ENCODE assay signal across 1 cellular context in genomic region chr1:24744911-24745710, GRCh38.
TF ChIP-seq lines count a peak whose summit lies in the region.

CLIC4 (plus strand) TSS chr1:24745447; CDS start chr1:24745554, 107 bp downstream.

TF ChIP-seq in WTC11, 78 proteins besides CTCF, POLR2A, EP300 and RAD21 (continued from another document):
- TF ChIP-seq CDX4 (CRISPR knock-in tag; IDR thresholded peaks at IDR 0.05; ENCODE audit: borderline replicate concordance) (no peak), PRDM15 (CRISPR knock-in tag; IDR thresholded peaks at IDR 0.05) (no peak), NFATC4 (CRISPR knock-in tag; IDR thresholded peaks at IDR 0.05) (no peak), CBFB (CRISPR knock-in tag; IDR thresholded peaks at IDR 0.05; ENCODE audit: low read depth) (peak; percentile 57; the same call in 1 of the 2 replicates), STAT6 (CRISPR knock-in tag; conservative IDR thresholded peaks at IDR 0.05; ENCODE audit: low read depth) (no peak), ATF2 (CRISPR knock-in tag; IDR thresholded peaks at IDR 0.05; ENCODE audit: borderline replicate concordance, low read depth) (no peak), FOXK1 (CRISPR knock-in tag; IDR thresholded peaks at IDR 0.05) (peak; percentile 75), ARID4B (CRISPR knock-in tag; IDR thresholded peaks at IDR 0.05; ENCODE audit: borderline replicate concordance) (0 out of 2 replicates have a peak, but pooled peaks have one; percentile 32), MAX (CRISPR knock-in tag; IDR thresholded peaks at IDR 0.05) (peak; percentile 74), KAT7 (CRISPR knock-in tag; IDR thresholded peaks at IDR 0.05; ENCODE audit: borderline replicate concordance) (no peak), GTF2I (CRISPR knock-in tag; conservative IDR thresholded peaks at IDR 0.05) (no peak), MXD4 (CRISPR knock-in tag; IDR thresholded peaks at IDR 0.05; ENCODE audit: borderline replicate concordance) (no peak), E2F1 (CRISPR knock-in tag; IDR thresholded peaks at IDR 0.05) (no peak), CREB1 (CRISPR knock-in tag; IDR thresholded peaks at IDR 0.05) (no peak), ZMAT4 (CRISPR knock-in tag; IDR thresholded peaks at IDR 0.05) (no peak), PRRX2 (CRISPR knock-in tag; IDR thresholded peaks at IDR 0.05) (0 out of 2 replicates have a peak, but pooled peaks have one; percentile 16), TP53 (CRISPR knock-in tag; IDR thresholded peaks at IDR 0.05) (no peak), IRF2 (CRISPR knock-in tag; IDR thresholded peaks at IDR 0.05; ENCODE audit: borderline replicate concordance, low read depth) (no peak), ZNF232 (CRISPR knock-in tag; IDR thresholded peaks at IDR 0.05) (peak; percentile 81; the same call in 1 of the 2 replicates), NFYB (CRISPR knock-in tag; conservative IDR thresholded peaks at IDR 0.05; ENCODE audit: low read depth) (no peak), ZNF532 (CRISPR knock-in tag; IDR thresholded peaks at IDR 0.05; ENCODE audit: borderline replicate concordance) (no peak), MLX (CRISPR knock-in tag; IDR thresholded peaks at IDR 0.05) (no peak)
